In the genomic region with DNA sequence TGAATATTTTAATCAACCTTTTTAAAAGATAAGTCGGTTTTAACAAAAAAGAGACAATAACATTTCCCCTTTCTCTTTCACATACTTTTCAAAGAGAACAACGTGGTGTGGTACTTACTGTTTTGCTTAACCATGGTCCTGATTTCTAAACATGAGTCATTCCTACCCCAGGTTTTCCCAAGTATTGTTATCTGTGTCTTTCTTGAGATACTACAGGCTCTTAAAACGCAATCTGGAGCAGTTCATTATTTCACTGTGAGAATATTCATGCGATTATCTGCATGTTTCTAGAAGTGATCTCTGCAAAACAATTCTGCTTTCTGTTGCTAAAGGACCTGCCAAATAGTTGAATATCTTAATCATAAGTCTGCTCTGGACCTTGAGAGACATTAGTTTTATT, we compare ENCODE assay signal across 24 cellular contexts.
"Had no signal": no experiment of that assay in that cellular context is flagged by ENCODE, and none has a peak within 500 bp of the region (broad histone marks: within the 10 kb centered on the region; RNA-seq: fewer than 3 reads in every experiment).

No MANE protein-coding gene starts in this region.

- H3K27ac ChIP-seq: body of pancreas, SK-N-MC had no signal

- H3K4me1 ChIP-seq: body of pancreas had no signal

- DNase-seq: activated CD4-positive, alpha-beta T cell treated with anti-CD3 and anti-CD28 coated beads for 1 hour; activated CD4-positive, alpha-beta T cell treated with anti-CD3 and anti-CD28 coated beads, Interleukin-2, amount 10 ng/mL, durations not matched to agents 24 days and 14 days; activated CD4-positive, alpha-beta T cell treated with anti-CD3 and anti-CD28 coated beads, Interleukin-2, amount 50 U/mL, for 48 hours; activated CD8-positive, alpha-beta memory T cell treated with anti-CD3 and anti-CD28 coated beads, Interleukin-2, amount 10 ng/mL, durations not matched to agents 7 days and 5 days; activated effector memory CD4-positive, alpha-beta T cell treated with Interleukin-2 at 50 U/mL for 16 hours; activated naive CD4-positive, alpha-beta T cell; activated naive CD8-positive, alpha-beta T cell treated with anti-CD3 and anti-CD28 coated beads, Interleukin-2, amount 50 U/mL, for 24 hours; activated T-cell treated with anti-CD3 and anti-CD28 coated beads, Interleukin-2, amount 50 U/mL, for 24 hours; body of pancreas; KG1; NCI-H1048; NCI-H146; NCI-H187 treated with DMSO at 0.1 percent for 48 hours; NCI-H2081 treated with DMSO at 0.1 percent for 48 hours; NCI-H446 treated with DMSO at 0.1 percent for 48 hours; NCI-H524 treated with DMSO at 0.1 percent for 48 hours; NCI-H774; SW 1271 had no signal

- H3K4me1 Mint-ChIP-seq: activated CD4-positive, alpha-beta T cell treated with anti-CD3 and anti-CD28 coated beads, Interleukin-2, amount 10 ng/mL, durations not matched to agents 24 days and 14 days; activated CD8-positive, alpha-beta memory T cell treated with anti-CD3 and anti-CD28 coated beads, Interleukin-2, amount 10 ng/mL, durations not matched to agents 7 days and 5 days; activated naive CD4-positive, alpha-beta T cell treated with anti-CD3 and anti-CD28 coated beads, Interleukin-2, amount 50 U/mL, for 24 hours; activated naive CD8-positive, alpha-beta T cell treated with anti-CD3 and anti-CD28 coated beads, Interleukin-2, amount 50 U/mL, for 24 hours; central memory CD8-positive, alpha-beta T cell; IgD-negative memory B cell had no signal

- H3K9me3 ChIP-seq: body of pancreas had no signal

- H3K27ac Mint-ChIP-seq: activated CD4-positive, alpha-beta T cell treated with anti-CD3 and anti-CD28 coated beads, Interleukin-2, amount 10 ng/mL, durations not matched to agents 24 days and 14 days; activated CD8-positive, alpha-beta memory T cell treated with anti-CD3 and anti-CD28 coated beads, Interleukin-2, amount 10 ng/mL, durations not matched to agents 7 days and 5 days; activated naive CD4-positive, alpha-beta T cell treated with anti-CD3 and anti-CD28 coated beads, Interleukin-2, amount 50 U/mL, for 24 hours; activated naive CD8-positive, alpha-beta T cell treated with anti-CD3 and anti-CD28 coated beads, Interleukin-2, amount 50 U/mL, for 24 hours; activated T-cell treated with anti-CD3 and anti-CD28 coated beads, Interleukin-2, amount 50 U/mL, for 24 hours; activated T-helper 1 cell treated with anti-CD3 and anti-CD28 coated beads, Interleukin-12 subunit alpha, Interleukin-12 subunit beta, Interleukin-2, Interleukin-4 antibody, amounts not matched to agents 30 ng/mL and 10 ng/mL and 1 ng/mL, durations not matched to agents 14 hours and 24 hours and 36 hours; IgD-negative memory B cell; WTC11 had no signal

- H3K4me3 Mint-ChIP-seq: activated CD4-positive, alpha-beta T cell treated with anti-CD3 and anti-CD28 coated beads, Interleukin-2, amount 10 ng/mL, durations not matched to agents 24 days and 14 days; activated CD8-positive, alpha-beta memory T cell treated with anti-CD3 and anti-CD28 coated beads, Interleukin-2, amount 10 ng/mL, durations not matched to agents 7 days and 5 days; activated naive CD4-positive, alpha-beta T cell treated with anti-CD3 and anti-CD28 coated beads, Interleukin-2, amount 50 U/mL, for 24 hours; activated naive CD8-positive, alpha-beta T cell treated with anti-CD3 and anti-CD28 coated beads, Interleukin-2, amount 50 U/mL, for 24 hours; activated T-cell treated with anti-CD3 and anti-CD28 coated beads, Interleukin-2, amount 50 U/mL, for 24 hours; activated T-helper 1 cell treated with anti-CD3 and anti-CD28 coated beads, Interleukin-12 subunit alpha, Interleukin-12 subunit beta, Interleukin-2, Interleukin-4 antibody, amounts not matched to agents 30 ng/mL and 10 ng/mL and 1 ng/mL, durations not matched to agents 14 hours and 24 hours and 36 hours; central memory CD8-positive, alpha-beta T cell; IgD-negative memory B cell; WTC11 had no signal

- H3K27me3 Mint-ChIP-seq: activated CD4-positive, alpha-beta T cell treated with anti-CD3 and anti-CD28 coated beads, Interleukin-2, amount 10 ng/mL, durations not matched to agents 24 days and 14 days; activated CD8-positive, alpha-beta memory T cell treated with anti-CD3 and anti-CD28 coated beads, Interleukin-2, amount 10 ng/mL, durations not matched to agents 7 days and 5 days; activated naive CD8-positive, alpha-beta T cell treated with anti-CD3 and anti-CD28 coated beads, Interleukin-2, amount 50 U/mL, for 24 hours; activated T-cell treated with anti-CD3 and anti-CD28 coated beads, Interleukin-2, amount 50 U/mL, for 24 hours; central memory CD8-positive, alpha-beta T cell; IgD-negative memory B cell had no signal

- H3K36me3 Mint-ChIP-seq: activated CD8-positive, alpha-beta memory T cell treated with anti-CD3 and anti-CD28 coated beads, Interleukin-2, amount 10 ng/mL, durations not matched to agents 7 days and 5 days; activated naive CD4-positive, alpha-beta T cell treated with anti-CD3 and anti-CD28 coated beads, Interleukin-2, amount 50 U/mL, for 24 hours; IgD-negative memory B cell had no signal

- H3K9me3 Mint-ChIP-seq: activated CD4-positive, alpha-beta T cell treated with anti-CD3 and anti-CD28 coated beads, Interleukin-2, amount 10 ng/mL, durations not matched to agents 24 days and 14 days; activated naive CD4-positive, alpha-beta T cell treated with anti-CD3 and anti-CD28 coated beads, Interleukin-2, amount 50 U/mL, for 24 hours; activated naive CD8-positive, alpha-beta T cell treated with anti-CD3 and anti-CD28 coated beads, Interleukin-2, amount 50 U/mL, for 24 hours; activated T-cell treated with anti-CD3 and anti-CD28 coated beads, Interleukin-2, amount 50 U/mL, for 24 hours; activated T-helper 1 cell treated with anti-CD3 and anti-CD28 coated beads, Interleukin-12 subunit alpha, Interleukin-12 subunit beta, Interleukin-2, Interleukin-4 antibody, amounts not matched to agents 30 ng/mL and 10 ng/mL and 1 ng/mL, durations not matched to agents 14 hours and 24 hours and 36 hours had no signal

- H3K4me3 ChIP-seq: body of pancreas, SK-N-MC had no signal

- H3K27me3 ChIP-seq: body of pancreas had no signal

- ATAC-seq: activated CD8-positive, alpha-beta memory T cell treated with anti-CD3 and anti-CD28 coated beads, Interleukin-2, amount 10 ng/mL, durations not matched to agents 7 days and 5 days; activated naive CD8-positive, alpha-beta T cell treated with anti-CD3 and anti-CD28 coated beads, Interleukin-2, amount 50 U/mL, for 24 hours; body of pancreas; WTC11 had no signal
